20 cellular contexts compared by ENCODE assay signal in the genomic region with DNA sequence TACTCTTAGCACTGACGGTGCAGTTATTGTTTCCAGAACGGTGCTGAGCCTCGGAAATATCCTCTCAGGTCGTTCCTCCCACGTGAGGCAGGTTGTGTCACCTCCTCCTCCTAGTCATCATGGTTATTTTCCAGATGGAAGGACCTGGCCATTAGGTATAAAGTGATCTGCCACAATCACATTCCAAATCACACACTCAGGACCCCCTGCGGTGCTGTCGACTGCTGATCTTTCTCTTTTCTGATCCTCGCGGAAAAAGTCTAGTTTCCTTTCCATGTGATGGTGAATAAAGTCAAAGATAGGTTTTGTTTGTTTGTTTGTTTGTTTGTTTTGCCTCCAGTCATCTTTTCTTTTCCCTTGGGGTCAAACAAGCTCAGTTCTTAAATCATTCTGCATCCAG. TPM values are rescaled to one million over a fixed set of nuclear protein-coding genes. Genes with fewer than 3 reads are reported as not detected.
DNase-seq lines count a peak whose midpoint lies in the region; ATAC-seq and TF ChIP-seq lines count a peak whose summit lies in the region.
"Had no signal": no experiment of that assay in that cellular context is flagged by ENCODE, and none has a peak within 500 bp of the region (broad histone marks: within the 10 kb centered on the region; RNA-seq: fewer than 3 reads in every experiment).

No MANE protein-coding gene starts in this region.

- H3K9ac ChIP-seq in neural progenitor cell, result no peak overlapping the region

- no peaks in the 10 kb centered on the region for H3K9me3 Mint-ChIP-seq in neural progenitor cell
- H3K9me3 Mint-ChIP-seq: activated CD4-positive, alpha-beta memory T cell treated with anti-CD3 and anti-CD28 coated beads, Interleukin-2, amount 10 ng/mL, durations not matched to agents 7 days and 5 days; activated naive CD8-positive, alpha-beta T cell treated with anti-CD3 and anti-CD28 coated beads, Interleukin-2, amount 50 U/mL, for 24 hours; CD8-positive, alpha-beta memory T cell had no signal

- H3K36me3 ChIP-seq in PC-9 (ENCODE audit: low read depth) (no peaks in the 10 kb centered on the region), neural progenitor cell (no peaks in the 10 kb centered on the region)
- H3K36me3 ChIP-seq: neutrophil, prostate gland, transverse colon had no signal

- POLR2A ChIA-PET in PC-9 (lab: Charles Lee; ENCODE audit: unreplicated experiment), result no interaction called here

- no peak overlapping the region for H3K4me3 Mint-ChIP-seq in neural progenitor cell
- H3K4me3 Mint-ChIP-seq: activated CD4-positive, alpha-beta memory T cell treated with anti-CD3 and anti-CD28 coated beads, Interleukin-2, amount 10 ng/mL, durations not matched to agents 7 days and 5 days; activated naive CD8-positive, alpha-beta T cell treated with anti-CD3 and anti-CD28 coated beads, Interleukin-2, amount 50 U/mL, for 24 hours; brain; CD8-positive, alpha-beta memory T cell had no signal

- no peaks in the 10 kb centered on the region for H3K27me3 ChIP-seq in PC-9 (ENCODE audit: insufficient read depth, low read depth)
- no peaks in the 10 kb centered on the region for H3K27me3 ChIP-seq in neural progenitor cell
- H3K27me3 ChIP-seq: neutrophil, transverse colon had no signal

- H3K4me1 Mint-ChIP-seq in neural progenitor cell, result peaks cover 16% of the 10 kb centered on the region
- H3K4me1 Mint-ChIP-seq: activated CD4-positive, alpha-beta memory T cell treated with anti-CD3 and anti-CD28 coated beads, Interleukin-2, amount 10 ng/mL, durations not matched to agents 7 days and 5 days; activated naive CD8-positive, alpha-beta T cell treated with anti-CD3 and anti-CD28 coated beads, Interleukin-2, amount 50 U/mL, for 24 hours; CD8-positive, alpha-beta memory T cell had no signal

- H3K4me1 ChIP-seq in PC-9 (replicated peaks; ENCODE audit: insufficient read depth) (peaks cover 14% of the 10 kb centered on the region), neural progenitor cell (peaks cover 33% of the 10 kb centered on the region)
- H3K4me1 ChIP-seq: prostate gland had no signal

- CTCF ChIA-PET in PC-9 (lab: Charles Lee), result no interaction called here

- DNase-seq in PC-9 (no peak), neural progenitor cell (ENCODE audit: low spot score) (peak; percentile 65), HuH-7.5 (ENCODE audit: low spot score) (no peak), HPDE6-E6E7 (ENCODE audit: extremely low spot score) (no peak)
- DNase-seq: activated CD4-positive, alpha-beta memory T cell treated with anti-CD3 and anti-CD28 coated beads, Interleukin-2, amount 10 ng/mL, durations not matched to agents 7 days and 5 days; activated CD4-positive, CD25-positive, alpha-beta regulatory T cell treated with anti-CD3 and anti-CD28 coated beads, Interleukin-2, amount 50 U/mL, for 72 hours; activated gamma-delta T cell; activated naive CD8-positive, alpha-beta T cell treated with anti-CD3 and anti-CD28 coated beads, Interleukin-2, amount 50 U/mL, for 24 hours; effector CD8-positive, alpha-beta T cell; NCI-H446 had no signal

- H3K9me3 ChIP-seq in PC-9 (ENCODE audit: insufficient read depth, low read depth), result no peaks in the 10 kb centered on the region
- H3K9me3 ChIP-seq in neural progenitor cell (ENCODE audit: low read depth), result no peaks in the 10 kb centered on the region
- H3K9me3 ChIP-seq: neutrophil, prostate gland, transverse colon had no signal

- H3K79me2 ChIP-seq in PC-9 (ENCODE audit: low read depth) (no peaks in the 10 kb centered on the region), neural progenitor cell (ENCODE audit: low read depth) (peaks cover 6% of the 10 kb centered on the region)

- no peaks in the 10 kb centered on the region for H3K9me2 ChIP-seq in PC-9 (ENCODE audit: insufficient read depth)

- TF ChIP-seq CTCF in C4-2B (conservative IDR thresholded peaks at IDR 0.05) (no peak), PC-9 (conservative IDR thresholded peaks at IDR 0.05) (no peak), neural progenitor cell (IDR thresholded peaks at IDR 0.05) (no peak)

- H3K4me2 ChIP-seq in PC-9 (no peak overlapping the region), neural progenitor cell (no peak overlapping the region)

- H3K27ac Mint-ChIP-seq in neural progenitor cell, result no peak overlapping the region
- H3K27ac Mint-ChIP-seq: activated CD4-positive, alpha-beta memory T cell treated with anti-CD3 and anti-CD28 coated beads, Interleukin-2, amount 10 ng/mL, durations not matched to agents 7 days and 5 days; activated naive CD8-positive, alpha-beta T cell treated with anti-CD3 and anti-CD28 coated beads, Interleukin-2, amount 50 U/mL, for 24 hours; CD8-positive, alpha-beta memory T cell had no signal

- ATAC-seq in esophagus mucosa (peak; percentile 47), GM18907 (IDR thresholded peaks at IDR 0.05; ENCODE audit: unreplicated experiment) (no peak)
- ATAC-seq: activated naive CD8-positive, alpha-beta T cell treated with anti-CD3 and anti-CD28 coated beads, Interleukin-2, amount 50 U/mL, for 24 hours had no signal

- H2AFZ ChIP-seq in PC-9 (no peak overlapping the region), neural progenitor cell (replicated peaks) (no peak overlapping the region)

- no TSS peak for BruUV-seq in PC-9 (replicated peaks; lab: Mats Ljungman, UMichigan)

- no peaks in the 10 kb centered on the region for H4K20me1 ChIP-seq in PC-9 (ENCODE audit: insufficient read depth)
- no peaks in the 10 kb centered on the region for H4K20me1 ChIP-seq in neural progenitor cell (ENCODE audit: low read depth)

- H3F3A ChIP-seq in PC-9 (ENCODE audit: insufficient read depth, low read depth) (peaks cover 13% of the 10 kb centered on the region; the same call in 1 of the 2 replicates), neural progenitor cell (ENCODE audit: low read depth) (peaks cover 24% of the 10 kb centered on the region)

- intact Hi-C loops in PC-9 (cut with micrococcal nuclease; ENCODE audit: unreplicated experiment), result no loop called here

- no peaks in the 10 kb centered on the region for H3K36me3 Mint-ChIP-seq in neural progenitor cell
- H3K36me3 Mint-ChIP-seq: brain; CD8-positive, alpha-beta memory T cell had no signal

- H3K27ac ChIP-seq in C4-2B, result peak overlapping the region; percentile 37; the same call in 1 of the 2 replicates
- H3K27ac ChIP-seq in PC-9, result peak overlapping the region; percentile 51; the same call in 1 of the 2 replicates
- peak overlapping the region; percentile 38 for H3K27ac ChIP-seq in neural progenitor cell
- H3K27ac ChIP-seq: HL-60, neutrophil, prostate gland, transverse colon had no signal

- no peaks in the 10 kb centered on the region for H3K27me3 Mint-ChIP-seq in neural progenitor cell (ENCODE audit: insufficient read depth, low read depth)

- H3K4me3 ChIP-seq in PC-9 (no peak overlapping the region), neural progenitor cell (no peak overlapping the region)
- H3K4me3 ChIP-seq: lung, prostate gland, transverse colon had no signal

RNA-seq across cellular contexts. Expression of a gene that starts 28.7 kb away (rescaled TPM):
- 16.1 and 20.0 TPM in 2 replicates for total RNA-seq in PC-9 (2021)
- 41.8 TPM for total RNA-seq in esophagus mucosa
- total RNA-seq in neural progenitor cell (ENCODE audit: low replicate concordance), result 22.8 and 44.8 TPM in 2 replicates
